In the genomic region with DNA sequence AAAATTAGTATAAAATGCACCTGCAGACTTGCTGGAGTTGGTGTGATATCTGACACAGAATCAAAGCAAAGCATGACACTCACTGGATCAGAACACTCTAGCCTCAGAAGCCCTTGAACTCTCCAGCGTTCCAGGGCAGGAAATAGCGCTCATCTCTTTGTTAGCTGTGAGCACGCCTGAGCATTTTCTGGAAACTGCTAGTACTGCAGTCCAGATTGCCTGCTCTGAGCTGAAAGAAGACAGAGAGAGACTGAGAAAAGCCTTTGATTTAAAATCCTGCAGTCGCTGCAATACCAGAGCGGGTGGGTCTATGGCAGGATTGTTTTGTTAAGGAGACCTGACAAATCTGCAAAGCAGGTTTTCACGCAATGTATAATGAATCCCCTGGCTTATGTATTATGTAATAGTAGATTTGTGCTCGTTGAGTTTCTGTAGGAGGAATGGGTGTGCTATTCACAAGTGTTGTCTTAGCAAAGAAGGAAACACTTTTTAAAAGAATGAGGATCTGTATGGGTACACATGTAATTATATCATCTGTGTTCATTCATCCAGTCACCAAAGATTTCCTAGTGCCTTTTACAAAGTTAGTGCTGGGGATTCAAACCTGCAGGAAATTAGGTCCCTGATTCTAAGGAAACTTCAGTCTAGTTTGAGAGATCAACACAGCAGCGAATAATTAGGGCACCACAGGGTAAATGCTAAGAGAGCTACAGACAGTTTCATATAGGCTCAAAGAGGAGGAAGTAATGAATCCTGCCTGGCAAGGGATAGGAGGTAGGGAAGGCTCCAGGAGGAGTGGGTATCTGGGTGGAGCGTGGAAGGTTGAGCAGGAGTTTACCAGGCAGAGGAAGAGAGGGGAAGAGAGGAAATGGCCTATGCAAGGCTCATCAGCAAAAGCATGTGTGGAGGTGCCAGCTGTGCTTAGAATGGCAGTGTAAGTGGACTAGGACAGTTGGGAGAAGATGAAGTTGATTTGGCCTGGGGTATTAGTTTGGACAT, we compare ENCODE assay signal across 15 cellular contexts.
DNase-seq lines count a peak whose midpoint lies in the region; ATAC-seq, FAIRE-seq and TF ChIP-seq lines count a peak whose summit lies in the region.
"Had no signal": no experiment of that assay in that cellular context is flagged by ENCODE, and none has a peak within 500 bp of the region (broad histone marks: within the 10 kb centered on the region; RNA-seq: fewer than 3 reads in every experiment).

No MANE protein-coding gene starts in this region.

- no peak overlapping the region for H3K4me3 Mint-ChIP-seq in stimulated activated memory B cell treated with anti-CD40 and anti-IgM and Interleukin-4, amounts not matched to agents 10 μg/mL and 1 μg/mL and 100 μg/mL, for 72 hours
- H3K4me3 Mint-ChIP-seq in nephron progenitor cell, result no peak overlapping the region
- H3K4me3 Mint-ChIP-seq: H9; naive thymus-derived CD4-positive, alpha-beta T cell; T-cell had no signal

- no peak for ATAC-seq in stimulated activated memory B cell treated with anti-CD40 and anti-IgM and Interleukin-4, amounts not matched to agents 10 μg/mL and 1 μg/mL and 100 μg/mL, for 72 hours
- no peak for ATAC-seq in HG02938 (IDR thresholded peaks at IDR 0.05; ENCODE audit: unreplicated experiment)
- ATAC-seq: A549; naive thymus-derived CD4-positive, alpha-beta T cell; T-cell had no signal

- no peak overlapping the region for H3K4me3 ChIP-seq in choroid plexus epithelial cell (ENCODE audit: low read depth, low read length)
- H3K4me3 ChIP-seq: A549, stomach had no signal

- DNase-seq in NCI-H1417 (lab: John Stamatoyannopoulos, UW) (peak; percentile 15 to 63 (median 35)), NCI-H1417 treated with DMSO at 0.1 percent for 48 hours (lab: John Stamatoyannopoulos, UW) (no peak), choroid plexus epithelial cell (ENCODE audit: low read depth) (peak; percentile 70), iris pigment epithelial cell (ENCODE audit: low read depth) (peak; percentile 57), nephron progenitor cell (no peak), RCC 7860 (ENCODE audit: low spot score) (no peak)
- DNase-seq: GDM1; H9; naive thymus-derived CD4-positive, alpha-beta T cell; NK-92 treated with Interleukin-12 subunit alpha and Interleukin-12 subunit beta, amount 100 ng/mL, for 24 hours; stomach; T-cell had no signal

- no peaks in the 10 kb centered on the region for H3K36me3 Mint-ChIP-seq in stimulated activated memory B cell treated with anti-CD40 and anti-IgM and Interleukin-4, amounts not matched to agents 10 μg/mL and 1 μg/mL and 100 μg/mL, for 72 hours
- H3K36me3 Mint-ChIP-seq in nephron progenitor cell (ENCODE audit: low read depth), result no peaks in the 10 kb centered on the region
- H3K36me3 Mint-ChIP-seq: naive thymus-derived CD4-positive, alpha-beta T cell; T-cell had no signal

- no peaks in the 10 kb centered on the region for H3K9me3 Mint-ChIP-seq in stimulated activated memory B cell treated with anti-CD40 and anti-IgM and Interleukin-4, amounts not matched to agents 10 μg/mL and 1 μg/mL and 100 μg/mL, for 72 hours
- no peaks in the 10 kb centered on the region for H3K9me3 Mint-ChIP-seq in nephron progenitor cell
- H3K9me3 Mint-ChIP-seq: H9; naive thymus-derived CD4-positive, alpha-beta T cell; T-cell had no signal

- H3K4me1 Mint-ChIP-seq in stimulated activated memory B cell treated with anti-CD40 and anti-IgM and Interleukin-4, amounts not matched to agents 10 μg/mL and 1 μg/mL and 100 μg/mL, for 72 hours, result peaks cover 16% of the 10 kb centered on the region
- peaks cover 25% of the 10 kb centered on the region for H3K4me1 Mint-ChIP-seq in nephron progenitor cell

- TF ChIP-seq CTCF in choroid plexus epithelial cell (conservative IDR thresholded peaks at IDR 0.05; ENCODE audit: low read depth, low read length) (peak; percentile 48), nephron progenitor cell (IDR thresholded peaks at IDR 0.05) (no peak)

- peak overlapping the region; percentile 39 for H3K27ac Mint-ChIP-seq in stimulated activated memory B cell treated with anti-CD40 and anti-IgM and Interleukin-4, amounts not matched to agents 10 μg/mL and 1 μg/mL and 100 μg/mL, for 72 hours
- H3K27ac Mint-ChIP-seq in nephron progenitor cell, result no peak overlapping the region
- H3K27ac Mint-ChIP-seq: naive thymus-derived CD4-positive, alpha-beta T cell; T-cell had no signal

- FAIRE-seq in RCC 7860 (lab: Jason Lieb, UNC), result no peak
- FAIRE-seq: A549 had no signal

- peaks cover 10% of the 10 kb centered on the region for H3K27me3 Mint-ChIP-seq in stimulated activated memory B cell treated with anti-CD40 and anti-IgM and Interleukin-4, amounts not matched to agents 10 μg/mL and 1 μg/mL and 100 μg/mL, for 72 hours
- H3K27me3 Mint-ChIP-seq in nephron progenitor cell (ENCODE audit: low read depth, poor library complexity), result peaks cover 7% of the 10 kb centered on the region

Comparison
In these comparisons a context has a peak if more than half of its experiments do, and no peak if none do; other contexts are left out.
1. DNase-seq: peak in NCI-H1417 (3 of 3), choroid plexus epithelial cell (single experiment) and iris pigment epithelial cell (single experiment); none in NCI-H1417 treated with DMSO at 0.1 percent for 48 hours (single experiment), nephron progenitor cell (single experiment) and RCC 7860 (single experiment).